ENCODE assay signal across 16 cellular contexts in the genomic region with DNA sequence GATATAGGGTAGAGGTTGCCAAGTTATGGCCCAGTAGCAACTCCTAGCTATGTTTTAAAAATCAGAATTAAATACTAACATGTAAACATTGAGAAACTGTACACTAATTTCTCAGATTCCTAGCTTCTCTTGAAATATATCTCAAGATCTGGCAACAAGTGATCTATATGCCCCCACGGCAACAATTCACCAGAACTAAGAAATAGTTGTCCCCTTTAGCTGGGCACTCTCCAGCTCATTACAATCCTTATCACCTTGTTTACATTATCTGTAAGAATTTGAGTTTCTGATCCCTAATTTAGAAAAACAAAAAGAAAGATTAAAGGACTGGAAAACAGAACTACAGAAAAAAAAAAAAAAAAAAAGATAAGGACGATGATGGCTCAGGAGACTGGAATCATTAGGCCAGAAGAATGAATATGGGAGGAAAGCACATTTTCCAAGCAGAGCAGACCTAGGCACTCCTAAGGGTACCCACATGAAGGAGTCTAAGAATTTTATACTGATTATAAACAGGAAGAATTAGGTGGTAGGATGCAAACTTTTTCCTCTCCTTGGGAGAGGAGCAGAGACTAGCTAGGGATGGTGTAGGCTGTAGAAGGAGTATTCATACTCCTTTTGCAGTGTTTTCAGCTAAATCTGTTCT. TPM values are rescaled to one million over a fixed set of nuclear protein-coding genes. Genes with fewer than 3 reads are reported as not detected.
DNase-seq lines count a peak whose midpoint lies in the region; TF ChIP-seq lines count a peak whose summit lies in the region.
"Had no signal": no experiment of that assay in that cellular context is flagged by ENCODE, and none has a peak within 500 bp of the region (broad histone marks: within the 10 kb centered on the region; RNA-seq: fewer than 3 reads in every experiment).

No MANE protein-coding gene starts in this region.

- H3K9me3 ChIP-seq in cardiac muscle cell (ENCODE audit: low read depth) (no peaks in the 10 kb centered on the region), mesenchymal stem cell (ENCODE audit: control insufficient read depth, low read length) (no peaks in the 10 kb centered on the region), subcutaneous abdominal adipose tissue (ENCODE audit: control insufficient read depth in 5 of 5, low read length in 5 of 5) (no peaks in the 10 kb centered on the region)
- H3K9me3 ChIP-seq: BLaER1, HAP-1 had no signal

- H4K8ac ChIP-seq in mesenchymal stem cell (ENCODE audit: low read length) = no peak overlapping the region

- H2AFZ ChIP-seq in mesenchymal stem cell (ENCODE audit: low read depth, low read length) = no peak overlapping the region

- no peak overlapping the region for H3K9ac ChIP-seq in mesenchymal stem cell (ENCODE audit: low read length)
- H3K9ac ChIP-seq in subcutaneous abdominal adipose tissue (ENCODE audit: low read length in 5 of 5) = peak overlapping the region in 1 of 5 donors; percentile 25
- H3K9ac ChIP-seq: BLaER1 had no signal

- H4K91ac ChIP-seq in mesenchymal stem cell (ENCODE audit: low read length) = no peak overlapping the region

- TF ChIP-seq CTCF in cardiac muscle cell (IDR thresholded peaks at IDR 0.05; ENCODE audit: low read depth, low read length) (no peak), GM13977 (IDR thresholded peaks at IDR 0.05; ENCODE audit: extremely low read depth, insufficient read depth, missing control alignments) (no peak)

- no peaks in the 10 kb centered on the region for H3K27me3 ChIP-seq in cardiac muscle cell
- no peaks in the 10 kb centered on the region for H3K27me3 ChIP-seq in mesenchymal stem cell (ENCODE audit: control insufficient read depth in 1 of 2, insufficient read depth in 1 of 2, low read length in 2 of 2)
- H3K27me3 ChIP-seq in subcutaneous abdominal adipose tissue (ENCODE audit: control insufficient read depth in 5 of 5, insufficient read depth in 4 of 5, low read length in 5 of 5) = no peaks in the 10 kb centered on the region
- H3K27me3 ChIP-seq: BLaER1 had no signal

- H3K18ac ChIP-seq in mesenchymal stem cell (ENCODE audit: low read depth in 1 of 2, low read length in 2 of 2) = no peak overlapping the region

- H3K27ac ChIP-seq in cardiac muscle cell (peak overlapping the region; percentile 39), mesenchymal stem cell (ENCODE audit: low read length, poor library complexity, severe bottlenecking) (no peak overlapping the region), subcutaneous abdominal adipose tissue (ENCODE audit: low read depth, low read length) (peak overlapping the region; percentile 43)
- H3K27ac ChIP-seq: BLaER1 had no signal

- H2BK120ac ChIP-seq in mesenchymal stem cell (ENCODE audit: low read depth, low read length) = no peak overlapping the region

- H3K4me1 ChIP-seq in cardiac muscle cell (ENCODE audit: low read depth) (no peaks in the 10 kb centered on the region), mesenchymal stem cell (ENCODE audit: control insufficient read depth, insufficient read depth, low read depth, low read length) (no peaks in the 10 kb centered on the region), subcutaneous abdominal adipose tissue (ENCODE audit: control insufficient read depth in 5 of 5, insufficient read depth in 5 of 5, low read length in 5 of 5) (peaks cover 0 to 9% (median 0%) of the 10 kb centered on the region in 5 donors)

- H2BK15ac ChIP-seq in mesenchymal stem cell (ENCODE audit: low read depth, poor library complexity, severe bottlenecking) = no peak overlapping the region

- no peak overlapping the region for H3K4me2 ChIP-seq in mesenchymal stem cell (ENCODE audit: low read length, poor library complexity, severe bottlenecking)
- H3K4me2 ChIP-seq: BLaER1 had no signal

- in situ Hi-C loops in G401 (cut with HindIII; ENCODE audit: low sequenced_read_pairs) = no loop called here
- in situ Hi-C loops in GM13977 (cut with MboI; ENCODE audit: low pct_unique_long_range_greater_than_20kb, low sequenced_read_pairs, unreplicated experiment) = no loop called here

- WGBS in mesenchymal stem cell = 76% methylated on average over 2 of the region's 2 CpGs

- H3K4me3 ChIP-seq in cardiac muscle cell (no peak overlapping the region), mesenchymal stem cell (ENCODE audit: insufficient read depth in 1 of 2, low read depth in 1 of 2, low read length in 2 of 2) (no peak overlapping the region), subcutaneous abdominal adipose tissue (ENCODE audit: low read depth in 1 of 5, low read length in 5 of 5) (no peak overlapping the region)
- H3K4me3 ChIP-seq: BLaER1, GM12878, HAP-1 had no signal

- H3K36me3 ChIP-seq in cardiac muscle cell (peaks cover 5% of the 10 kb centered on the region), mesenchymal stem cell (ENCODE audit: control insufficient read depth in 1 of 2, insufficient read depth in 2 of 2, low read depth in 1 of 2, low read length in 2 of 2) (peaks cover 22 to 67% of the 10 kb centered on the region in 2 experiments), subcutaneous abdominal adipose tissue (ENCODE audit: control insufficient read depth in 5 of 5, insufficient read depth in 5 of 5, low read length in 5 of 5) (peaks cover 17 to 39% (median 30%) of the 10 kb centered on the region in 5 donors)

- intact Hi-C loops in cardiac septum (cut with DNase I) = no loop called here

- H3K79me1 ChIP-seq in mesenchymal stem cell (replicated peaks; ENCODE audit: low read length, poor library complexity, severe bottlenecking) = peaks cover 12% of the 10 kb centered on the region

- H3K23ac ChIP-seq in mesenchymal stem cell (ENCODE audit: low read length in 2 of 2) = no peak overlapping the region

- DNase-seq in cardiac muscle cell (ENCODE audit: low read depth in 1 of 2, low spot score in 1 of 2) (peak in 1 of 2 donors; percentile 20), cardiac septum (ENCODE audit: low spot score) (no peak), amniotic epithelial cell (ENCODE audit: low read depth) (peak; percentile 51), mesenchymal stem cell (peak; percentile 9), cerebellar cortex (ENCODE audit: low spot score) (no peak), G401 (ENCODE audit: low spot score) (no peak), GM13977 (ENCODE audit: low spot score) (no peak)
- DNase-seq: 8988T; Calu3; CD8-positive, alpha-beta T cell; DMS79 treated with DMSO at 0.1 percent for 48 hours; KG1 had no signal

- H3K4ac ChIP-seq in mesenchymal stem cell (ENCODE audit: low read depth in 1 of 2, low read length in 2 of 2) = no peak overlapping the region

- no peak overlapping the region for H2AK5ac ChIP-seq in mesenchymal stem cell (ENCODE audit: low read length, severe bottlenecking)

- H2BK5ac ChIP-seq in mesenchymal stem cell (ENCODE audit: low read depth, low read length, poor library complexity, severe bottlenecking) = no peak overlapping the region

- H2BK12ac ChIP-seq in mesenchymal stem cell (ENCODE audit: low read length in 2 of 2) = no peak overlapping the region

- H3K14ac ChIP-seq in mesenchymal stem cell (ENCODE audit: low read length in 2 of 2) = no peak overlapping the region

RNA-seq across cellular contexts. Expression of gene INIP, which starts 22.9 kb away (rescaled TPM):
- 9.8 and 13.1 TPM in 2 replicates for total RNA-seq in cardiac muscle cell
- polyA plus RNA-seq in cardiac muscle cell = 18.9 and 20.5 TPM in 2 replicates
- 15.1 TPM for total RNA-seq in cardiac septum
- polyA plus RNA-seq in mesenchymal stem cell (2013, experiment 1 of 2) = 10.1 TPM
- 11.7 TPM for polyA plus RNA-seq in mesenchymal stem cell (2013, experiment 2 of 2)
- total RNA-seq in G401 (2014; rRNA removed; shearing (Covaris generic)) = 28.1 and 31.3 TPM in 2 replicates

RNA-seq across cellular contexts. Expression of gene SNX30, which starts 55.5 kb away (rescaled TPM):
- total RNA-seq in cardiac muscle cell (5.9 and 8.3 TPM in 2 replicates), cardiac septum (4.5 TPM)
- polyA plus RNA-seq in cardiac muscle cell = 3.1 and 3.4 TPM in 2 replicates
- polyA plus RNA-seq in mesenchymal stem cell (2013, experiment 1 of 2) = 14.3 TPM
- polyA plus RNA-seq in mesenchymal stem cell (2013, experiment 2 of 2) = 15.1 TPM
- 11.9 and 12.8 TPM in 2 replicates for total RNA-seq in G401 (2014; rRNA removed; shearing (Covaris generic))

Comparison
In these comparisons a context has a peak if more than half of its experiments do, and no peak if none do; other contexts are left out.
1. DNase-seq: peak in amniotic epithelial cell (single experiment) and mesenchymal stem cell (single experiment); none in cardiac septum (single experiment), cerebellar cortex (single experiment), G401 (single experiment) and GM13977 (single experiment).